In the genomic region with DNA sequence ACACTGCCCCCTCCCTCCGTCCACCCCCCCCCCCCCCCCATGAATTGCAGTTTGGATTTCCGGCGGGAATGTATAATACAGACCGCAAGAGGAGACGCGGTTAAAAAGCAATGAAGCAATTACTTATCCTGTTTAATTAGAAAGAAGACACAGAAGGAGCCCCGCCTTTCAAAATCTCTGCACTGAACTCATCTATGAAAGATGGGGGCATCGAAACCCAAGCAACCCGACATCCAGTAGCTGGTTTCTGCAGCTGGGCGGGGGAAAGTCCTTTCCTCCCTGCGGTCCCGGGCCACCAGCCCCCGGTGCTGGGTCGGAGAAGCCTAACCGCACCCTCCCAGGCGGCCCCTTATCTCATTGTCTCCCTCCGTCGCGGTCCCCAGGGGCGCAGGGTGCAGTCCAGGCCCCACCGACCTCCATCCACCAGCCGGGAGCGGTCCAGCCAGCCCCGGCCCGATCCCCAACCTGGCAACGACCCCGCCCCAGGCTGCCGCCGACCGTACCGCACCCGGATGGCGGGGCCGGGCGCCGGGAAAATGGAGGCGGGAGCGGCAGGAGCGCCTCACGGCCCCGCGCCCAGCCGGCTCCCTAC, we compare ENCODE assay signal across 8 cellular contexts. TPM values are rescaled to one million over a fixed set of nuclear protein-coding genes. Genes with fewer than 3 reads are reported as not detected.
DNase-seq lines count a peak whose midpoint lies in the region; ATAC-seq and TF ChIP-seq lines count a peak whose summit lies in the region.

No MANE protein-coding gene starts in this region.

- no peaks in the 10 kb centered on the region for H3K36me3 ChIP-seq in SJCRH30

- in situ Hi-C loops in astrocyte of the spinal cord (cut with HindIII; ENCODE audit: low sequenced_read_pairs): no loop called here

- peaks cover 21 to 44% (median 33%) of the 10 kb centered on the region in 3 donors for H3K27me3 Mint-ChIP-seq in immature natural killer cell (ENCODE audit: low read depth in 3 of 3)

- H3K4me3 ChIP-seq in SJCRH30 (peak overlapping the region; percentile 98), astrocyte of the spinal cord (ENCODE audit: low read depth, low read length) (peak overlapping the region; percentile 95)

- peak overlapping the region; percentile 52 to 76 (median 69) for H3K4me3 Mint-ChIP-seq in immature natural killer cell

- H3K4me1 ChIP-seq in SJCRH30: peaks cover 10% of the 10 kb centered on the region; the same call in 1 of the 2 replicates

- H3K9me3 Mint-ChIP-seq in immature natural killer cell: peaks cover 0 to 5% (median 1%) of the 10 kb centered on the region in 6 donors

- ATAC-seq in GM18519 (IDR thresholded peaks at IDR 0.05; ENCODE audit: low FRiP score, unreplicated experiment) (peak; percentile 13), HG02973 (IDR thresholded peaks at IDR 0.05; ENCODE audit: unreplicated experiment) (peak; percentile 27), GM21381 (IDR thresholded peaks at IDR 0.05; ENCODE audit: unreplicated experiment) (no peak)

- no peaks in the 10 kb centered on the region for H3K36me3 Mint-ChIP-seq in immature natural killer cell

- H3K27ac Mint-ChIP-seq in immature natural killer cell: no peak overlapping the region

- H3K27me3 ChIP-seq in SJCRH30: no peaks in the 10 kb centered on the region

- TF ChIP-seq CTCF in astrocyte of the spinal cord (IDR thresholded peaks at IDR 0.05; ENCODE audit: low read depth, low read length): no peak

- peak overlapping the region; percentile 95 for H3K27ac ChIP-seq in SJCRH30

- peaks cover 22 to 28% of the 10 kb centered on the region in 2 donors for H3K4me1 Mint-ChIP-seq in immature natural killer cell

- DNase-seq in SJCRH30: peak; percentile 39 to 56
- no peak for DNase-seq in astrocyte of the spinal cord (ENCODE audit: low read depth, low spot score)
- peak; percentile 19 to 24 (median 20) for DNase-seq in immature natural killer cell
- DNase-seq in stimulated activated CD4-positive, alpha-beta T cell treated with anti-CD3 and anti-CD28 coated beads, Interleukin-15, amount 100 ng/mL, for 24 hours: peak; percentile 54
- no peak for DNase-seq in dedifferentiated amniotic fluid mesenchymal stem cell (ENCODE audit: extremely low spot score)

- no peaks in the 10 kb centered on the region for H3K9me3 ChIP-seq in SJCRH30 (replicated peaks)

RNA-seq across cellular contexts. Expression of gene RAPH1, which starts 0.5 kb away (rescaled TPM):
- total RNA-seq in SJCRH30 (2014; rRNA removed; shearing (Covaris generic)): 22.1 and 25.7 TPM in 2 replicates
- not detected for polyA plus RNA-seq in immature natural killer cell

Comparison
In these comparisons a context has a peak if more than half of its experiments do, and no peak if none do; other contexts are left out.
1. DNase-seq: peak in SJCRH30 (2 of 2), immature natural killer cell (3 of 3) and stimulated activated CD4-positive, alpha-beta T cell treated with anti-CD3 and anti-CD28 coated beads, Interleukin-15, amount 100 ng/mL, for 24 hours (single experiment); none in astrocyte of the spinal cord (single experiment) and dedifferentiated amniotic fluid mesenchymal stem cell (single experiment).